In the genomic region with DNA sequence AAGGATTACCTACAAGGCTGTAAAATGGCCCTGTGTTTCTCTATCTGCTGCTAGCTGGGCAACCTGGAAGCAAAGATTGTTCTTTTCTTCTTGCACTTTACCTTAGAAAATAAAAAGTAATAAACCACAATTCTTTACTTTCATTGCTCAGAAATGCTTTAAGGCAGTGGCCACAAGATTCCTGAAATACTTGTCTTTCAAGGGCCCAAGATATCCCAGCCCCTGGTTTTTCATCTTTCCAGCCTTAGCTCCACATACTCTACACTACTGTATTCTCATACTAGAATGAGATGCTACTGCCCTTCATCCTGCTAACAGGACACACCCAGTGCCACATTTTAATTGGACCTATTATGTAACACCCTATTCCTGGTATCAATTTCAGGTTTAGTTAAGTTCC, we compare ENCODE assay signal across 30 cellular contexts.
"Had no signal": no experiment of that assay in that cellular context is flagged by ENCODE, and none has a peak within 500 bp of the region (broad histone marks: within the 10 kb centered on the region; RNA-seq: fewer than 3 reads in every experiment).

No MANE protein-coding gene starts in this region.

- H3K36me3 ChIP-seq: breast epithelium, cardiac muscle cell, esophagus squamous epithelium, gastroesophageal sphincter, heart right ventricle had no signal

- H3K27ac ChIP-seq: breast epithelium, cardiac muscle cell, esophagus squamous epithelium, gastroesophageal sphincter, heart right ventricle had no signal

- H3K27me3 ChIP-seq: breast epithelium, cardiac muscle cell, esophagus squamous epithelium, gastroesophageal sphincter had no signal

- H3K9me3 ChIP-seq: breast epithelium, esophagus squamous epithelium, gastroesophageal sphincter, heart right ventricle had no signal

- H3K4me1 ChIP-seq: breast epithelium, esophagus squamous epithelium, heart right ventricle had no signal

- ATAC-seq: activated CD4-positive, alpha-beta T cell treated with anti-CD3 and anti-CD28 coated beads for 36 hours; activated CD8-positive, alpha-beta memory T cell treated with anti-CD3 and anti-CD28 coated beads, Interleukin-2, amount 10 ng/mL, durations not matched to agents 7 days and 5 days; activated CD8-positive, alpha-beta T cell treated with anti-CD3 and anti-CD28 coated beads, Interleukin-2, amount 10 ng/mL, durations not matched to agents 7 days and 5 days; activated naive CD4-positive, alpha-beta T cell treated with anti-CD3 and anti-CD28 coated beads, Interleukin-2, amount 50 U/mL, for 72 hours; effector memory CD8-positive, alpha-beta T cell; gastroesophageal sphincter; heart right ventricle; T-helper 17 cell had no signal

- DNase-seq: activated CD4-positive, alpha-beta memory T cell treated with anti-CD3 and anti-CD28 coated beads for 36 hours; activated CD4-positive, alpha-beta T cell treated with anti-CD3 and anti-CD28 coated beads for 36 hours; activated CD4-positive, alpha-beta T cell treated with anti-CD3 and anti-CD28 coated beads, Interleukin-2, amount 10 ng/mL, durations not matched to agents 24 days and 14 days; activated CD4-positive, CD25-positive, alpha-beta regulatory T cell; activated CD4-positive, CD25-positive, alpha-beta regulatory T cell treated with anti-CD3 and anti-CD28 coated beads, Interleukin-2, amount 50 U/mL, for 72 hours; activated CD8-positive, alpha-beta memory T cell treated with anti-CD3 and anti-CD28 coated beads, Interleukin-2, amount 10 ng/mL, durations not matched to agents 7 days and 5 days; activated CD8-positive, alpha-beta memory T cell treated with anti-CD3 and anti-CD28 coated beads, Interleukin-2, amount 50 U/mL, for 4 hours; activated CD8-positive, alpha-beta T cell treated with anti-CD3 and anti-CD28 coated beads, Interleukin-2, amount 10 ng/mL, durations not matched to agents 7 days and 5 days; activated gamma-delta T cell; activated naive CD4-positive, alpha-beta T cell; activated naive CD4-positive, alpha-beta T cell treated with anti-CD3 and anti-CD28 coated beads, Interleukin-2, amount 10 ng/mL, durations not matched to agents 7 days and 5 days; activated T-cell treated with anti-CD3 and anti-CD28 coated beads, Interleukin-2, amount 50 U/mL, for 1 hour; activated T-cell treated with anti-CD3 and anti-CD28 coated beads, Interleukin-2, amount 50 U/mL, for 48 hours; amniotic stem cell; anterior cingulate cortex; central memory CD4-positive, alpha-beta T cell; cortex of kidney; dermis blood vessel endothelial cell; effector CD4-positive, alpha-beta T cell; effector memory CD8-positive, alpha-beta T cell; esophagus squamous epithelium; foreskin melanocyte; heart right ventricle; T-helper 1 cell; T-helper 17 cell; T1000 had no signal

- H3K4me3 ChIP-seq: breast epithelium, cardiac muscle cell, esophagus squamous epithelium, gastroesophageal sphincter, heart right ventricle had no signal
